8 cellular contexts compared by ENCODE assay signal in the genomic region with DNA sequence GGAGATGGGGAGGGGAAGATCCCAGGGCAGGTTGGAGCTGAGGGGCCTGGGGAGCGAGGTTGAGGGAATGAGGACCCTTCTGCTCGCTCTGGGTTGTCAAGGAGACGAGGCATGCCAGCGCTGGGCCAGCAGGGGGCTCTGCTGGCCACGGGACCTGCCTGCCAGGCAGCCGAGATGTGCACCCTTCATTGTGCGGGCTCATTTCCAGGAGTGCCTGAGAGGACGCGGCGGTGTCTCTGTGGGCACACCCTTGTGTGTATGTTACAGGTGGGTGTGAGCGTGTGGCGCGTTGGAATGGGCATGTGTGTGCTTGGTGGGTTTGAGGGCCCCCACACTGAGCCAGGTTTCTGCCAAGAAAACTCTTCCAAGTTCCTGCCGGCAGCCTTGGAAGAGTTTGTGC. TPM values are rescaled to one million over a fixed set of nuclear protein-coding genes. Genes with fewer than 3 reads are reported as not detected.
DNase-seq lines count a peak whose midpoint lies in the region; FAIRE-seq and TF ChIP-seq lines count a peak whose summit lies in the region.

No MANE protein-coding gene starts in this region.

- in situ Hi-C loops in brain microvascular endothelial cell (cut with HindIII; ENCODE audit: low pct_ligation_motif_present, low sequenced_read_pairs): no loop called here

- no peak overlapping the region for H3K4me3 ChIP-seq in brain microvascular endothelial cell (ENCODE audit: low read depth, low read length)
- H3K4me3 ChIP-seq in kidney (ENCODE audit: low read length in 2 of 2): no peak overlapping the region

- no peaks in the 10 kb centered on the region for H3K27me3 ChIP-seq in brain microvascular endothelial cell (replicated peaks)

- FAIRE-seq in kidney (lab: Jason Lieb, UNC): no peak

- peak; percentile 98 for TF ChIP-seq CTCF in brain microvascular endothelial cell (IDR thresholded peaks at IDR 0.05; ENCODE audit: low read depth, low read length, missing control alignments)
- TF ChIP-seq CTCF in kidney (IDR thresholded peaks at IDR 0.05; ENCODE audit: borderline replicate concordance, extremely low read depth, insufficient read depth): peak; percentile 86

- H3K36me3 ChIP-seq in brain microvascular endothelial cell (replicated peaks) (no peaks in the 10 kb centered on the region), kidney (ENCODE audit: control insufficient read depth in 1 of 2, insufficient read depth in 2 of 2, low read length in 2 of 2) (no peaks in the 10 kb centered on the region)

- intact Hi-C loops in kidney (cut with DNase I): no loop called here

- H3K27ac ChIP-seq in brain microvascular endothelial cell (no peak overlapping the region), kidney (ENCODE audit: low read depth in 2 of 2, low read length in 2 of 2) (no peak overlapping the region)

- DNase-seq in NK-92 treated with Interleukin-12 subunit alpha and Interleukin-12 subunit beta, amount 100 ng/mL, for 24 hours (lab: John Stamatoyannopoulos, UW): peak; percentile 21
- no peak for DNase-seq in NK-92 (lab: John Stamatoyannopoulos, UW; ENCODE audit: unreplicated experiment)
- DNase-seq in NCI-H1694 (lab: John Stamatoyannopoulos, UW): peak; percentile 82
- peak; percentile 70 for DNase-seq in UCSD-AML1 (lab: John Stamatoyannopoulos, UW; ENCODE audit: unreplicated experiment)
- no peak for DNase-seq in brain microvascular endothelial cell
- DNase-seq in kidney: peak; percentile 87
- DNase-seq in stimulated activated CD4-positive, alpha-beta T cell treated with anti-CD3 and anti-CD28 coated beads, Interleukin-1b, Interleukin-23, amount 100 ng/mL, for 4 hours (ENCODE audit: low read depth in 2 of 2): peak; percentile 37 to 56
- DNase-seq in NCI-H128 (lab: John Stamatoyannopoulos, UW; ENCODE audit: unreplicated experiment): no peak

- no peak overlapping the region for H3K9ac ChIP-seq in kidney (ENCODE audit: low read length in 2 of 2)

- peaks cover 0 to 8% of the 10 kb centered on the region in 2 donors for H3K4me1 ChIP-seq in kidney (ENCODE audit: control insufficient read depth in 1 of 2, insufficient read depth in 1 of 2, low read depth in 1 of 2, low read length in 2 of 2)

- H3K9me3 ChIP-seq in kidney (ENCODE audit: control insufficient read depth in 1 of 2, low read length in 2 of 2): no peaks in the 10 kb centered on the region

RNA-seq across cellular contexts. Expression of a gene that starts 15.9 kb away (rescaled TPM):
- 53.8 TPM for total RNA-seq in kidney
- 7.6 TPM for polyA plus RNA-seq in kidney (ENCODE audit: insufficient read depth, low read depth, low replicate concordance)

Comparison
In these comparisons a context has a peak if more than half of its experiments do, and no peak if none do; other contexts are left out.
1. DNase-seq: peak in NK-92 treated with Interleukin-12 subunit alpha and Interleukin-12 subunit beta, amount 100 ng/mL, for 24 hours (single experiment), NCI-H1694 (single experiment), UCSD-AML1 (single experiment), kidney (single experiment) and stimulated activated CD4-positive, alpha-beta T cell treated with anti-CD3 and anti-CD28 coated beads, Interleukin-1b, Interleukin-23, amount 100 ng/mL, for 4 hours (2 of 2); none in NK-92 (single experiment), brain microvascular endothelial cell (single experiment) and NCI-H128 (single experiment).